ENCODE assay signal across 8 cellular contexts in the genomic region with DNA sequence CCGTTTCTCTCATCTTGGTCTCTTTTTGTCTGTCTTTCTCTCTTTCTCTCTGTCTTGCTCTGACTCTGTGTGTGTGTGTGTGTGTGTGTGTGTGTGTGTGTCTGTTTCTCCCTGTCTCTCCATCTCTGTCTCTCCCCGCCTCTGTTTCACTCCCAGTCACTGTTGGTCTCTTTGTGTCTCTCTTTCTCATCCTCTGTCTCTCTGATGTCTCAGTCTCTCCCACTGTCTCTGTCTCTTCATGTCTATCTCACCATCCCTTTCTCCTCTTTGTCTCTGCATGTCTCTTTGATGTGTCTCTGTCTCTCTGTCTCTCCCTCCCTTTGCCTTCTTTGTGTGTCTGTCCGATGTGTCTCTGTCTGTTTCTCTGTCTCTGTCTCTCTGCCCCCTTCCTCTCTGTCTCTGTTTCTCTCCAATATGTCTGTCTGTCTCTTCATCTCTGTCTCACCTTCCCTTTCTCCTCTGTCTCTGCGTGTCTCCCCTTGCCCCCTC. TPM values are rescaled to one million over a fixed set of nuclear protein-coding genes. Genes with fewer than 3 reads are reported as not detected.
DNase-seq lines count a peak whose midpoint lies in the region; ATAC-seq and TF ChIP-seq lines count a peak whose summit lies in the region.

No MANE protein-coding gene starts in this region.

- H3K4me3 ChIP-seq in BJ (ENCODE audit: low read depth, low read length) (peak overlapping the region; percentile 88), MG63 (peak overlapping the region; percentile 63), coronary artery (peak overlapping the region; percentile 98)

- H3K36me3 ChIP-seq in BJ (ENCODE audit: control insufficient read depth, insufficient read depth, low read length) (peaks cover 6% of the 10 kb centered on the region), MG63 (peaks cover 7% of the 10 kb centered on the region)

- intact Hi-C loops in natural killer cell (cut with micrococcal nuclease), result no loop called here

- peak overlapping the region; percentile 0 for H3K4me3 Mint-ChIP-seq in natural killer cell

- H3K27me3 Mint-ChIP-seq in natural killer cell (ENCODE audit: low read depth in 2 of 2), result peaks cover 0 to 24% of the 10 kb centered on the region in 2 donors

- no peaks in the 10 kb centered on the region for H3K9me3 ChIP-seq in MG63

- ATAC-seq in natural killer cell, result no peak
- no peak for ATAC-seq in GM21447 (IDR thresholded peaks at IDR 0.05; ENCODE audit: unreplicated experiment)
- no peak for ATAC-seq in HG02970 (IDR thresholded peaks at IDR 0.05; ENCODE audit: low FRiP score, unreplicated experiment)

- no peaks in the 10 kb centered on the region for H3K9me3 Mint-ChIP-seq in natural killer cell

- no peak for DNase-seq in BJ (ENCODE audit: low read depth)
- no peak for DNase-seq in MG63
- DNase-seq in coronary artery (ENCODE audit: low spot score), result no peak
- DNase-seq in natural killer cell, result no peak
- no peak for DNase-seq in RPMI8226
- DNase-seq in activated effector memory CD4-positive, alpha-beta T cell treated with Interleukin-2 at 50 U/mL for 16 hours, result no peak

- CTCF ChIA-PET in BJ (lab: Yijun Ruan, JAX), result interaction anchor here (0.5 kb wide), 1 partner anchor 71 kb away, joined by 3 read pairs; no protein-coding TSS in a partner anchor

- no peaks in the 10 kb centered on the region for H3K36me3 Mint-ChIP-seq in natural killer cell

- H3K27ac Mint-ChIP-seq in natural killer cell, result peak overlapping the region in 1 of 2 donors; percentile 0

- H3K27me3 ChIP-seq in BJ (ENCODE audit: control insufficient read depth, insufficient read depth, low read length), result no peaks in the 10 kb centered on the region
- H3K27me3 ChIP-seq in MG63, result no peaks in the 10 kb centered on the region

- TF ChIP-seq CTCF in BJ (IDR thresholded peaks at IDR 0.05; ENCODE audit: insufficient read depth, low read depth, low read length) (no peak), coronary artery (IDR thresholded peaks at IDR 0.05) (no peak), natural killer cell (IDR thresholded peaks at IDR 0.05) (no peak)

- H3K27ac ChIP-seq in coronary artery, result peak overlapping the region; percentile 99 to 100

- POLR2A ChIA-PET in BJ (lab: Charles Lee), result no interaction called here

- H3K4me1 Mint-ChIP-seq in natural killer cell, result peaks cover 0 to 44% of the 10 kb centered on the region in 2 donors

RNA-seq across cellular contexts. Expression of a gene that starts 2.5 kb away (rescaled TPM):
- 3.7 and 5.0 TPM in 2 replicates for polyA plus RNA-seq in BJ (2011; rRNA removed)
- polyA minus RNA-seq in BJ (2011; rRNA and poly(A)+ RNA removed), result 17.0 and 36.3 TPM in 2 replicates
- total RNA-seq in MG63 (2014; rRNA removed; shearing (Covaris generic); ENCODE audit: low replicate concordance), result 1.7 and 14.1 TPM in 2 replicates
- 10 to 100 TPM; 18.5 to 22.2 (median 20.6) TPM for total RNA-seq in natural killer cell
